Comparison of ENCODE assay signal across 8 cellular contexts in the genomic region with DNA sequence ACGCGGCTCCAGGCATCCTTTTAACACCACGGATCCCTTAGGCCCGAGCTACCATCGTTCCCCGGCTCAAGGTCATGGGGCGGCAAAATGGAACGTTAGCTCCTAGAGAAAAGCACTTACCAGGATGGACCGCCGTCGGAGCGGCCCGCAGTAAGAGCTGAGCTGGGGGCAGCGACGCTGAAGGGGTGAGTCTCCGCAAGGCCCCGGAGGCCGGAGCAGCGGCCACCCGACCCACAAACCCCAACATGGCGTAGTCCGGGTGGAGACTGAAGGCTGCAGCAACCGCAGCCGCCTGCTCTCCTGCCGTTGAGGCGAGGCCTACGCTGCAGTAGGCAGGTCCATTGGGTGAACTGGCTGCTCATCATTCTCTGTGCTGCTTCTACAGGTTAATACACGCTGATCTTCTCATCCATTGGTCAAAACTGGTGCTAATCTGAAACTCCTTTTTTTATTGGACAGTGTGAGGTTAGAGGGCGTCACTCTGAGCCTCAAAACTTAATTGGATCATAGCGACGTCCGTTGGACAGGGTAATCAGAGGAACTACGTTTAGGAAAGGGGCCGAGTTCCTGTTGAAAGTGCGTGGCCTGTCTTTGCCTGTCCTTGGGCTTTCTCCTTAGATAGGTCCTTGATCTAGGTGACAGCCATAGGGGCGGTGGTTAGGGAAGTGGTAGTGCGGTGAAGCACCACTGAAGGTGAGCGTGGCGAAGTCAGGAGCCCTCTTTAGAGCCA.
A peak's percentile ranks its signal among the peaks of the same experiment; 100 is the strongest.
DNase-seq lines count a peak whose midpoint lies in the region; ATAC-seq and TF ChIP-seq lines count a peak whose summit lies in the region.

A gene (minus strand): TSS at position 268 of the 730 bp plus-strand sequence. CDS start 21 bp downstream, at position 247.

- H3K4me1 Mint-ChIP-seq in central memory CD8-positive, alpha-beta T cell, result peaks cover 20% of the 10 kb centered on the region

- H3K27ac Mint-ChIP-seq in central memory CD8-positive, alpha-beta T cell (ENCODE audit: low read depth), result peak within 1 kb of the TSS; percentile 93

- no peak for TF ChIP-seq CTCF in AG09309 (IDR thresholded peaks at IDR 0.05; ENCODE audit: control insufficient read depth, insufficient read depth, low read depth, low read length, missing control alignments)

- no peaks in the 10 kb centered on the region for H3K27me3 Mint-ChIP-seq in central memory CD8-positive, alpha-beta T cell

- H3K4me3 Mint-ChIP-seq in central memory CD8-positive, alpha-beta T cell, result peak within 1 kb of the TSS; percentile 90

- H3K36me3 Mint-ChIP-seq in central memory CD8-positive, alpha-beta T cell (ENCODE audit: insufficient read depth), result peaks cover 48% of the 10 kb centered on the region

- ATAC-seq in GM19025 (IDR thresholded peaks at IDR 0.05; ENCODE audit: low read depth, unreplicated experiment) (peak; percentile 99), HG03342 (IDR thresholded peaks at IDR 0.05; ENCODE audit: unreplicated experiment) (peak; percentile 98)
- peak; percentile 97 for ATAC-seq in central memory CD8-positive, alpha-beta T cell (replicated peaks; ENCODE audit: extremely low read depth, poor library complexity, severe bottlenecking)

- DNase-seq in AG09309 (ENCODE audit: low read depth), result peak; percentile 100
- DNase-seq in NCI-H446 (lab: John Stamatoyannopoulos, UW), result peak; percentile 96 to 99
- peak; percentile 86 for DNase-seq in activated CD4-positive, CD25-positive, alpha-beta regulatory T cell treated with anti-CD3 and anti-CD28 coated beads, Interleukin-2, amount 50 U/mL, for 16 hours (ENCODE audit: low read depth, low spot score)
- peak; percentile 68 to 89 for DNase-seq in central memory CD8-positive, alpha-beta T cell (ENCODE audit: low spot score in 2 of 2)
- peak; percentile 100 for DNase-seq in iris pigment epithelial cell (ENCODE audit: low read depth)
- peak; percentile 78 to 85 for DNase-seq in stimulated activated CD4-positive, alpha-beta T cell treated with anti-CD3 and anti-CD28 coated beads, Interleukin-12 subunit alpha, Interleukin-12 subunit beta, amount 100 ng/mL, for 24 hours (ENCODE audit: low read depth in 2 of 2)

- peak within 1 kb of the TSS; percentile 89 for H3K4me3 ChIP-seq in AG09309 (ENCODE audit: control insufficient read depth, low read depth, low read length)

- no peaks in the 10 kb centered on the region for H3K9me3 Mint-ChIP-seq in central memory CD8-positive, alpha-beta T cell

Comparison
In these comparisons a context has a peak if more than half of its experiments do, and no peak if none do; other contexts are left out.
1. Peak in every context shown above with its lines: DNase-seq, ATAC-seq and H3K4me3 ChIP-seq.